Comparison of ENCODE assay signal across 22 cellular contexts in genomic region chr5:10520716-10521115, GRCh38. TPM values are rescaled to one million over a fixed set of nuclear protein-coding genes. Genes with fewer than 3 reads are reported as not detected.
DNase-seq lines count a peak whose midpoint lies in the region; ATAC-seq and TF ChIP-seq lines count a peak whose summit lies in the region.
"Had no signal": no experiment of that assay in that cellular context is flagged by ENCODE, and none has a peak within 500 bp of the region (broad histone marks: within the 10 kb centered on the region; RNA-seq: fewer than 3 reads in every experiment).

No MANE protein-coding gene starts in this region.

- peaks cover 3% of the 10 kb centered on the region for H3K9me3 Mint-ChIP-seq in activated T-helper 17 cell treated with anti-CD3 and anti-CD28 coated beads, Interleukin-2, amount 50 U/mL, for 72 hours
- H3K9me3 Mint-ChIP-seq in activated CD4-positive, alpha-beta memory T cell treated with anti-CD3 and anti-CD28 coated beads for 36 hours = peaks cover 2% of the 10 kb centered on the region

- no peaks in the 10 kb centered on the region for H3K9me3 ChIP-seq in SK-N-SH

- H3K27ac ChIP-seq in SK-N-SH (ENCODE audit: low read depth in 2 of 2, low read length in 1 of 2) = no peak overlapping the region
- H3K27ac ChIP-seq: 22Rv1, KMS-11 had no signal

- 74% methylated on average over 3 of the region's 3 CpGs for WGBS in SK-N-SH (ENCODE audit: low lambda C conversion rate)

- no peaks in the 10 kb centered on the region for H3K4me1 Mint-ChIP-seq in activated T-helper 17 cell treated with anti-CD3 and anti-CD28 coated beads, Interleukin-2, amount 50 U/mL, for 72 hours
- H3K4me1 Mint-ChIP-seq in activated CD4-positive, alpha-beta memory T cell treated with anti-CD3 and anti-CD28 coated beads for 36 hours (ENCODE audit: low read depth) = no peaks in the 10 kb centered on the region

- intact Hi-C loops in activated CD4-positive, alpha-beta memory T cell treated with anti-CD3 and anti-CD28 coated beads for 36 hours (cut with micrococcal nuclease) = no loop called here

- TF ChIP-seq CTCF in SK-N-SH (IDR thresholded peaks at IDR 0.05) (no peak), cardiac fibroblast (IDR thresholded peaks at IDR 0.05; ENCODE audit: low read depth, low read length) (no peak), fibroblast of the aortic adventitia (IDR thresholded peaks at IDR 0.05; ENCODE audit: insufficient read depth, low read length) (no peak)

- ATAC-seq in SK-N-SH treated with all-trans-retinoic acid at 6 μM for 48 hours (peak; percentile 48), GM19467 (IDR thresholded peaks at IDR 0.05; ENCODE audit: unreplicated experiment) (no peak), GM21515 (IDR thresholded peaks at IDR 0.05; ENCODE audit: unreplicated experiment) (no peak)
- ATAC-seq in activated T-helper 17 cell treated with anti-CD3 and anti-CD28 coated beads, Interleukin-2, amount 50 U/mL, for 72 hours (replicated peaks) = no peak
- ATAC-seq: PC-3 had no signal

- no peaks in the 10 kb centered on the region for H3K36me3 Mint-ChIP-seq in activated T-helper 17 cell treated with anti-CD3 and anti-CD28 coated beads, Interleukin-2, amount 50 U/mL, for 72 hours (ENCODE audit: low read depth)
- no peaks in the 10 kb centered on the region for H3K36me3 Mint-ChIP-seq in activated CD4-positive, alpha-beta memory T cell treated with anti-CD3 and anti-CD28 coated beads for 36 hours

- H4K20me1 ChIP-seq in SK-N-SH (ENCODE audit: insufficient read depth) = no peaks in the 10 kb centered on the region

- CTCF ChIA-PET in SK-N-SH (lab: Yijun Ruan, JAX) = interaction anchor here (0.6 to 2.7 kb wide), 2 partner anchors 8 to 14 kb away, joined by 3 to 5 read pairs; no protein-coding TSS in a partner anchor
- CTCF ChIA-PET in activated CD4-positive, alpha-beta memory T cell treated with anti-CD3 and anti-CD28 coated beads for 36 hours (lab: Charles Lee) = interaction anchor here (1.2 kb wide), 1 partner anchor 107 kb away, joined by 6 read pairs; no protein-coding TSS in a partner anchor

- DNase-seq in SK-N-SH = no peak
- DNase-seq in cardiac fibroblast (ENCODE audit: low read depth in 2 of 2) = peak; percentile 45 to 55
- DNase-seq in fibroblast of the aortic adventitia (ENCODE audit: low read depth) = peak; percentile 77
- DNase-seq in activated CD4-positive, alpha-beta memory T cell treated with anti-CD3 and anti-CD28 coated beads for 36 hours = no peak
- DNase-seq: COR-L47, NCI-H1417 treated with DMSO at 0.1 percent for 48 hours, NCI-H1930, NCI-H345, NCI-H524 treated with DMSO at 0.1 percent for 48 hours, RPMI8226, SHP77 treated with DMSO at 0.1 percent for 48 hours had no signal

- H3K79me2 ChIP-seq in SK-N-SH (ENCODE audit: insufficient read depth) = no peaks in the 10 kb centered on the region

- H3K4me2 ChIP-seq in SK-N-SH = no peak overlapping the region
- H3K4me2 ChIP-seq: GM23338, KMS-11 had no signal

- POLR2A ChIA-PET in SK-N-SH (lab: Yijun Ruan, JAX) = no interaction called here
- POLR2A ChIA-PET in activated CD4-positive, alpha-beta memory T cell treated with anti-CD3 and anti-CD28 coated beads for 36 hours (lab: Charles Lee) = interaction anchor here (0.6 kb wide), 1 partner anchor 208 kb away, joined by 4 read pairs; no protein-coding TSS in a partner anchor

- H3K36me3 ChIP-seq in SK-N-SH (replicated peaks in 1 of 2; ENCODE audit: control insufficient read depth in 1 of 2, insufficient read depth in 2 of 2, low read length in 1 of 2) = peaks cover 0 to 2% of the 10 kb centered on the region in 2 experiments

- H3K9me2 ChIP-seq in SK-N-SH = no peaks in the 10 kb centered on the region

- no peak for TF ChIP-seq EP300 in SK-N-SH (IDR thresholded peaks at IDR 0.05; ENCODE audit: borderline replicate concordance in 1 of 2, low read depth in 1 of 2, low read length in 1 of 2)

- peaks cover 14% of the 10 kb centered on the region for H3F3A ChIP-seq in SK-N-SH (replicated peaks; ENCODE audit: insufficient read depth)

- H3K9ac ChIP-seq in SK-N-SH = no peak overlapping the region
- H3K9ac ChIP-seq: KMS-11 had no signal

- no peaks in the 10 kb centered on the region for H3K27me3 ChIP-seq in SK-N-SH (ENCODE audit: insufficient read depth)

- H3K4me3 ChIP-seq in SK-N-SH (ENCODE audit: low read depth in 2 of 2, low read length in 1 of 2) (no peak overlapping the region), cardiac fibroblast (replicated peaks in 1 of 2; ENCODE audit: low read depth in 2 of 2, low read length in 2 of 2) (no peak overlapping the region), fibroblast of the aortic adventitia (ENCODE audit: low read depth, low read length) (no peak overlapping the region)
- H3K4me3 ChIP-seq: GM12878, GM23338 had no signal

- H3K4me1 ChIP-seq in SK-N-SH (ENCODE audit: control insufficient read depth in 1 of 2, insufficient read depth in 2 of 2, low read depth in 1 of 2, low read length in 1 of 2) = peaks cover 8% of the 10 kb centered on the region in 2 experiments; a peak in 2 of 4 replicates

- TF ChIP-seq RAD21 in SK-N-SH (IDR thresholded peaks at IDR 0.05; ENCODE audit: low read length) = no peak

- peaks cover 3% of the 10 kb centered on the region for H3K27me3 Mint-ChIP-seq in activated T-helper 17 cell treated with anti-CD3 and anti-CD28 coated beads, Interleukin-2, amount 50 U/mL, for 72 hours
- no peaks in the 10 kb centered on the region for H3K27me3 Mint-ChIP-seq in activated CD4-positive, alpha-beta memory T cell treated with anti-CD3 and anti-CD28 coated beads for 36 hours

- no peak overlapping the region for H3K4me3 Mint-ChIP-seq in activated T-helper 17 cell treated with anti-CD3 and anti-CD28 coated beads, Interleukin-2, amount 50 U/mL, for 72 hours
- no peak overlapping the region for H3K4me3 Mint-ChIP-seq in activated CD4-positive, alpha-beta memory T cell treated with anti-CD3 and anti-CD28 coated beads for 36 hours
- H3K4me3 Mint-ChIP-seq: B cell, GM23338 had no signal

- H3K27ac Mint-ChIP-seq in activated T-helper 17 cell treated with anti-CD3 and anti-CD28 coated beads, Interleukin-2, amount 50 U/mL, for 72 hours = no peak overlapping the region
- no peak overlapping the region for H3K27ac Mint-ChIP-seq in activated CD4-positive, alpha-beta memory T cell treated with anti-CD3 and anti-CD28 coated beads for 36 hours
- H3K27ac Mint-ChIP-seq: B cell, GM23338 had no signal

- H2AFZ ChIP-seq in SK-N-SH (ENCODE audit: low read depth) = no peak overlapping the region
- H2AFZ ChIP-seq: GM23338 had no signal

TF ChIP-seq in SK-N-SH treated with all-trans-retinoic acid at 6 μM for 48 hours, 23 proteins besides CTCF, POLR2A, EP300 and RAD21 (continues in another document):
- TF ChIP-seq ESRRG (CRISPR knock-in tag; IDR thresholded peaks at IDR 0.05) (no peak), PPARA (CRISPR knock-in tag; IDR thresholded peaks at IDR 0.05; ENCODE audit: borderline replicate concordance) (no peak), ZNF565 (CRISPR knock-in tag; conservative IDR thresholded peaks at IDR 0.05; ENCODE audit: low read depth) (no peak), RARB (CRISPR knock-in tag; IDR thresholded peaks at IDR 0.05) (no peak), ZFP30 (CRISPR knock-in tag; IDR thresholded peaks at IDR 0.05) (no peak), ISL1 (CRISPR knock-in tag; IDR thresholded peaks at IDR 0.05) (no peak)
- TF ChIP-seq, protein P1, sequence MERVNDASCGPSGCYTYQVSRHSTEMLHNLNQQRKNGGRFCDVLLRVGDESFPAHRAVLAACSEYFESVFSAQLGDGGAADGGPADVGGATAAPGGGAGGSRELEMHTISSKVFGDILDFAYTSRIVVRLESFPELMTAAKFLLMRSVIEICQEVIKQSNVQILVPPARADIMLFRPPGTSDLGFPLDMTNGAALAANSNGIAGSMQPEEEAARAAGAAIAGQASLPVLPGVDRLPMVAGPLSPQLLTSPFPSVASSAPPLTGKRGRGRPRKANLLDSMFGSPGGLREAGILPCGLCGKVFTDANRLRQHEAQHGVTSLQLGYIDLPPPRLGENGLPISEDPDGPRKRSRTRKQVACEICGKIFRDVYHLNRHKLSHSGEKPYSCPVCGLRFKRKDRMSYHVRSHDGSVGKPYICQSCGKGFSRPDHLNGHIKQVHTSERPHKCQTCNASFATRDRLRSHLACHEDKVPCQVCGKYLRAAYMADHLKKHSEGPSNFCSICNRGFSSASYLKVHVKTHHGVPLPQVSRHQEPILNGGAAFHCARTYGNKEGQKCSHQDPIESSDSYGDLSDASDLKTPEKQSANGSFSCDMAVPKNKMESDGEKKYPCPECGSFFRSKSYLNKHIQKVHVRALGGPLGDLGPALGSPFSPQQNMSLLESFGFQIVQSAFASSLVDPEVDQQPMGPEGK (CRISPR knock-in tag; IDR thresholded peaks at IDR 0.05; ENCODE audit: borderline replicate concordance) = no peak

TF ChIP-seq in SK-N-SH, 30 proteins besides CTCF, POLR2A, EP300 and RAD21 (continues in another document):
- TF ChIP-seq PBX3 (IDR thresholded peaks at IDR 0.05) (no peak), FOSL2 (IDR thresholded peaks at IDR 0.05; ENCODE audit: borderline replicate concordance, low read depth) (no peak), SIN3A (IDR thresholded peaks at IDR 0.05; ENCODE audit: borderline replicate concordance, low read depth, low read length) (no peak), IRF3 (IDR thresholded peaks at IDR 0.05; ENCODE audit: low read depth, low read length) (no peak)

RNA-seq across cellular contexts. Expression of gene ANKRD33B, which starts 43.2 kb away (rescaled TPM):
- polyA plus RNA-seq in SK-N-SH (2012; rRNA removed) = 1.8 and 1.9 TPM in 2 replicates
- 1.2 and 1.7 TPM in 2 replicates for polyA plus RNA-seq in SK-N-SH (2012; cell fraction: cytosol; rRNA removed)
- polyA plus RNA-seq in SK-N-SH (2012; cell fraction: nucleus; rRNA removed) = 4.3 and 7.0 TPM in 2 replicates
- total RNA-seq in fibroblast of the aortic adventitia (ENCODE audit: low replicate concordance) = 8.3 and 11.3 TPM in 2 replicates
- 10 to 100 TPM in 1 of 2 donors, 1 to 10 TPM in 1; 7.8 to 12.2 TPM for total RNA-seq in activated T-helper 17 cell treated with anti-CD3 and anti-CD28 coated beads, Interleukin-2, amount 50 U/mL, for 72 hours
- total RNA-seq in activated CD4-positive, alpha-beta memory T cell treated with anti-CD3 and anti-CD28 coated beads for 36 hours = 1 to 10 TPM; 9.9 to 10.0 TPM
- total RNA-seq: HT-29 had no signal

Comparison
In these comparisons a context has a peak if more than half of its experiments do, and no peak if none do; other contexts are left out.
1. DNase-seq: peak in cardiac fibroblast (2 of 2) and fibroblast of the aortic adventitia (single experiment); none in SK-N-SH (single experiment) and activated CD4-positive, alpha-beta memory T cell treated with anti-CD3 and anti-CD28 coated beads for 36 hours (single experiment).